In genomic region chr1:110519125-110519810, GRCh38 we compare ENCODE assay signal across 1 cellular context.
TF ChIP-seq lines count a peak whose summit lies in the region.

Gene KCNA10 (minus strand): TSS chr1:110519175. CDS start chr1:110518787, 388 bp downstream.

TF ChIP-seq in HEK293, 187 proteins besides CTCF, POLR2A, EP300 and RAD21:
- TF ChIP-seq ZSCAN4 (tag by site-specific recombination; IDR thresholded peaks at IDR 0.05) (peak; percentile 29; the same call in 1 of the 2 replicates), ZNF324 (tag by site-specific recombination; IDR thresholded peaks at IDR 0.05) (no peak)
TF ChIP-seq in HEK293: peak in this region for 1.
